Comparison of ENCODE assay signal across 25 cellular contexts in genomic region chr17:18280239-18280638, GRCh38.
"Had no signal": no experiment of that assay in that cellular context is flagged by ENCODE, and none has a peak within 500 bp of the region (broad histone marks: within the 10 kb centered on the region; RNA-seq: fewer than 3 reads in every experiment).

No MANE protein-coding gene starts in this region.

- H3K27ac ChIP-seq: adrenal gland, ascending aorta, brain microvascular endothelial cell, colonic mucosa, gastroesophageal sphincter, neutrophil, pancreas, psoas muscle, right atrium auricular region, transverse colon, vagina had no signal

- H3K9me3 ChIP-seq: adrenal gland, ascending aorta, colonic mucosa, gastroesophageal sphincter, neutrophil, pancreas, psoas muscle, right atrium auricular region, transverse colon, vagina had no signal

- H3K36me3 ChIP-seq: colonic mucosa had no signal

- H3K4me3 ChIP-seq: adrenal gland, ascending aorta, colonic mucosa, gastroesophageal sphincter, pancreas, psoas muscle, right atrium auricular region, transverse colon, vagina had no signal

- H3K27me3 ChIP-seq: adrenal gland, ascending aorta, brain microvascular endothelial cell, colonic mucosa, gastroesophageal sphincter, neutrophil, pancreas, right atrium auricular region, transverse colon, vagina had no signal

- H3K4me1 ChIP-seq: adrenal gland, ascending aorta, colonic mucosa, gastroesophageal sphincter, pancreas, psoas muscle, transverse colon, vagina had no signal

- ATAC-seq: activated CD4-positive, alpha-beta T cell treated with anti-CD3 and anti-CD28 coated beads for 36 hours; gastroesophageal sphincter; left colon; natural killer cell treated with Interleukin-12 subunit alpha and Interleukin-12 subunit beta and Interleukin-15 and Interleukin-18, amount 100 ng/mL, for 72 hours; pancreas; psoas muscle; WTC11 had no signal

- DNase-seq: activated CD4-positive, alpha-beta T cell treated with anti-CD3 and anti-CD28 coated beads for 36 hours; activated CD4-positive, alpha-beta T cell treated with anti-CD3 and anti-CD28 coated beads, Interleukin-2, amount 50 U/mL, for 4 hours; activated CD8-positive, alpha-beta memory T cell treated with anti-CD3 and anti-CD28 coated beads for 24 hours; activated CD8-positive, alpha-beta memory T cell treated with anti-CD3 and anti-CD28 coated beads, Interleukin-2, amount 50 U/mL, for 4 hours; activated naive CD4-positive, alpha-beta T cell; activated T-cell treated with anti-CD3 and anti-CD28 coated beads, Interleukin-2, amount 50 U/mL, for 24 hours; adrenal gland; brain microvascular endothelial cell; colonic mucosa; head of caudate nucleus; islet precursor cell; left colon; stimulated activated CD4-positive, alpha-beta T cell treated with anti-CD3 and anti-CD28 coated beads, Interleukin-4, amount 100 ng/mL, for 24 hours; stimulated activated naive CD4-positive, alpha-beta T cell treated with Interleukin-2 at 50 U/mL for 16 hours; T1000; transverse colon had no signal
